Comparison of ENCODE assay signal across 40 cellular contexts in the genomic region with DNA sequence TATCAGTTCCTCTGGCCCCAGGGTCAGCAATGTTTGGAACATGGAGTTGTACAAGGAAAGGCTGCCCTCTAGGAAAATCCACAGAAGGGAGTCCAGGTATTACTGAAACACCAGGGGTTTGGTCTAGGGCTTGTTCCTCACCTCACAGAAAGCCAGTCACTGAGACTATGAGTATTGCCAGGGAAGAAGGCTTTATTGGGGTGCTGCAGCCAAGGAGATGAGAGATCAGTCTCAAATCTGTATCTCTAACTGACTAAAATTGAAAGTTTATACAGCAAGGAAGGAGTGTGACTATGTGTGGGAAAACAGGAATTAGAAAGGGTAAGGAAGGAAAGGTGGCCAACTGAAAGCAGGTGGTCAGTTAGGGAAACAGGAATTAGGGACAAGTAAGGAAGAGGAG.
"Had no signal": no experiment of that assay in that cellular context is flagged by ENCODE, and none has a peak within 500 bp of the region (broad histone marks: within the 10 kb centered on the region; RNA-seq: fewer than 3 reads in every experiment).

No MANE protein-coding gene starts in this region.

- FAIRE-seq: astrocyte, bronchial epithelial cell had no signal

- H3K4me1 ChIP-seq: adrenal gland, breast epithelium had no signal

- DNase-seq: activated effector memory CD4-positive, alpha-beta T cell treated with anti-CD3 and anti-CD28 coated beads, Interleukin-2, amount 50 U/mL, for 16 hours; activated effector memory CD4-positive, alpha-beta T cell treated with Interleukin-2 at 50 U/mL for 16 hours; activated gamma-delta T cell; activated gamma-delta T cell treated with Interleukin-2 at 50 U/mL for 16 hours; activated naive CD4-positive, alpha-beta T cell; activated naive CD4-positive, alpha-beta T cell treated with anti-CD3 and anti-CD28 coated beads for 36 hours; activated naive CD4-positive, alpha-beta T cell treated with anti-CD3 and anti-CD28 coated beads, Interleukin-2, amount 10 ng/mL, durations not matched to agents 7 days and 5 days; activated naive CD4-positive, alpha-beta T cell treated with anti-CD3 and anti-CD28 coated beads, Interleukin-2, amount 50 U/mL, for 16 hours; activated naive CD4-positive, alpha-beta T cell treated with Interleukin-2 at 50 U/mL for 16 hours; activated naive CD8-positive, alpha-beta T cell treated with anti-CD3 and anti-CD28 coated beads for 36 hours; activated naive CD8-positive, alpha-beta T cell treated with anti-CD3 and anti-CD28 coated beads, Interleukin-2, amount 10 ng/mL, durations not matched to agents 7 days and 5 days; activated naive CD8-positive, alpha-beta T cell treated with anti-CD3 and anti-CD28 coated beads, Interleukin-2, amount 50 U/mL, for 24 hours; activated T-cell treated with anti-CD3 and anti-CD28 coated beads, Interleukin-2, amount 50 U/mL, for 1 hour; activated T-cell treated with anti-CD3 and anti-CD28 coated beads, Interleukin-2, amount 50 U/mL, for 24 hours; activated T-cell treated with anti-CD3 and anti-CD28 coated beads, Interleukin-2, amount 50 U/mL, for 4 hours; activated T-cell treated with anti-CD3 and anti-CD28 coated beads, Interleukin-2, amount 50 U/mL, for 48 hours; activated T-cell treated with anti-CD3 and anti-CD28 coated beads, Interleukin-2, amount 50 U/mL, for 72 hours; adrenal gland; amniotic stem cell; amygdala; anterior cingulate cortex; aorta; body of pancreas; brain microvascular endothelial cell; caudate nucleus; central memory CD4-positive, alpha-beta T cell; cerebellar nuclear complex had no signal

- H3K9me3 ChIP-seq: adrenal gland, ascending aorta, body of pancreas had no signal

- H3K4me1 Mint-ChIP-seq: activated naive CD4-positive, alpha-beta T cell treated with anti-CD3 and anti-CD28 coated beads, Interleukin-2, amount 10 ng/mL, durations not matched to agents 7 days and 5 days; activated naive CD4-positive, alpha-beta T cell treated with anti-CD3 and anti-CD28 coated beads, Interleukin-2, amount 50 U/mL, for 24 hours; activated naive CD8-positive, alpha-beta T cell treated with anti-CD3 and anti-CD28 coated beads for 36 hours; activated naive CD8-positive, alpha-beta T cell treated with anti-CD3 and anti-CD28 coated beads, Interleukin-2, amount 10 ng/mL, durations not matched to agents 7 days and 5 days; activated naive CD8-positive, alpha-beta T cell treated with anti-CD3 and anti-CD28 coated beads, Interleukin-2, amount 50 U/mL, for 24 hours; activated T-helper 17 cell treated with anti-CD3 and anti-CD28 coated beads, Interleukin-2, amount 50 U/mL, for 72 hours; central memory CD8-positive, alpha-beta T cell had no signal

- ATAC-seq: activated naive CD4-positive, alpha-beta T cell treated with anti-CD3 and anti-CD28 coated beads, Interleukin-2, amount 50 U/mL, for 72 hours; activated naive CD8-positive, alpha-beta T cell treated with anti-CD3 and anti-CD28 coated beads, Interleukin-2, amount 50 U/mL, for 24 hours; activated T-cell treated with anti-CD3 and anti-CD28 coated beads, Interleukin-2, amount 50 U/mL, for 4 hours; activated T-cell treated with anti-CD3 and anti-CD28 coated beads, Interleukin-2, amount 50 U/mL, for 72 hours; activated T-helper 17 cell treated with anti-CD3 and anti-CD28 coated beads, Interleukin-2, amount 50 U/mL, for 72 hours; body of pancreas had no signal

- H3K4me3 ChIP-seq: adrenal gland, ascending aorta, body of pancreas, breast epithelium, cardiac muscle cell had no signal

- H3K36me3 ChIP-seq: adrenal gland, ascending aorta, brain microvascular endothelial cell, breast epithelium, cardiac muscle cell had no signal

- H3K27me3 Mint-ChIP-seq: activated naive CD4-positive, alpha-beta T cell treated with anti-CD3 and anti-CD28 coated beads, Interleukin-2, amount 10 ng/mL, durations not matched to agents 7 days and 5 days; activated naive CD8-positive, alpha-beta T cell; activated naive CD8-positive, alpha-beta T cell treated with anti-CD3 and anti-CD28 coated beads, Interleukin-2, amount 10 ng/mL, durations not matched to agents 7 days and 5 days; activated naive CD8-positive, alpha-beta T cell treated with anti-CD3 and anti-CD28 coated beads, Interleukin-2, amount 50 U/mL, for 24 hours; activated T-cell treated with anti-CD3 and anti-CD28 coated beads, Interleukin-2, amount 50 U/mL, for 24 hours; activated T-helper 17 cell treated with anti-CD3 and anti-CD28 coated beads, Interleukin-2, amount 50 U/mL, for 72 hours; brain had no signal

- H3K27ac ChIP-seq: adrenal gland, ascending aorta, body of pancreas, brain microvascular endothelial cell, breast epithelium, cardiac muscle cell had no signal

- H3K36me3 Mint-ChIP-seq: activated naive CD4-positive, alpha-beta T cell treated with anti-CD3 and anti-CD28 coated beads, Interleukin-2, amount 10 ng/mL, durations not matched to agents 7 days and 5 days; activated naive CD8-positive, alpha-beta T cell treated with anti-CD3 and anti-CD28 coated beads, Interleukin-2, amount 10 ng/mL, durations not matched to agents 7 days and 5 days had no signal

- H3K4me3 Mint-ChIP-seq: activated naive CD4-positive, alpha-beta T cell treated with anti-CD3 and anti-CD28 coated beads for 36 hours; activated naive CD4-positive, alpha-beta T cell treated with anti-CD3 and anti-CD28 coated beads, Interleukin-2, amount 10 ng/mL, durations not matched to agents 7 days and 5 days; activated naive CD4-positive, alpha-beta T cell treated with anti-CD3 and anti-CD28 coated beads, Interleukin-2, amount 50 U/mL, for 24 hours; activated naive CD8-positive, alpha-beta T cell; activated naive CD8-positive, alpha-beta T cell treated with anti-CD3 and anti-CD28 coated beads for 36 hours; activated naive CD8-positive, alpha-beta T cell treated with anti-CD3 and anti-CD28 coated beads, Interleukin-2, amount 10 ng/mL, durations not matched to agents 7 days and 5 days; activated naive CD8-positive, alpha-beta T cell treated with anti-CD3 and anti-CD28 coated beads, Interleukin-2, amount 50 U/mL, for 24 hours; activated T-cell treated with anti-CD3 and anti-CD28 coated beads, Interleukin-2, amount 50 U/mL, for 24 hours; activated T-cell treated with anti-CD3 and anti-CD28 coated beads, Interleukin-2, amount 50 U/mL, for 4 hours; activated T-cell treated with anti-CD3 and anti-CD28 coated beads, Interleukin-2, amount 50 U/mL, for 72 hours; activated T-helper 1 cell treated with anti-CD3 and anti-CD28 coated beads, Interleukin-12 subunit alpha, Interleukin-12 subunit beta, Interleukin-2, Interleukin-4 antibody, amounts not matched to agents 30 ng/mL and 10 ng/mL and 1 ng/mL, durations not matched to agents 14 hours and 24 hours and 36 hours; activated T-helper 17 cell treated with anti-CD3 and anti-CD28 coated beads, Interleukin-2, amount 50 U/mL, for 72 hours; brain; central memory CD8-positive, alpha-beta T cell had no signal

- H3K27ac Mint-ChIP-seq: activated naive CD4-positive, alpha-beta T cell treated with anti-CD3 and anti-CD28 coated beads for 36 hours; activated naive CD4-positive, alpha-beta T cell treated with anti-CD3 and anti-CD28 coated beads, Interleukin-2, amount 10 ng/mL, durations not matched to agents 7 days and 5 days; activated naive CD4-positive, alpha-beta T cell treated with anti-CD3 and anti-CD28 coated beads, Interleukin-2, amount 50 U/mL, for 24 hours; activated naive CD4-positive, alpha-beta T cell treated with anti-CD3 and anti-CD28 coated beads, Interleukin-2, amount 50 U/mL, for 72 hours; activated naive CD8-positive, alpha-beta T cell; activated naive CD8-positive, alpha-beta T cell treated with anti-CD3 and anti-CD28 coated beads for 36 hours; activated naive CD8-positive, alpha-beta T cell treated with anti-CD3 and anti-CD28 coated beads, Interleukin-2, amount 10 ng/mL, durations not matched to agents 7 days and 5 days; activated naive CD8-positive, alpha-beta T cell treated with anti-CD3 and anti-CD28 coated beads, Interleukin-2, amount 50 U/mL, for 24 hours; activated T-cell treated with anti-CD3 and anti-CD28 coated beads, Interleukin-2, amount 50 U/mL, for 24 hours; activated T-cell treated with anti-CD3 and anti-CD28 coated beads, Interleukin-2, amount 50 U/mL, for 72 hours; activated T-helper 1 cell treated with anti-CD3 and anti-CD28 coated beads, Interleukin-12 subunit alpha, Interleukin-12 subunit beta, Interleukin-2, Interleukin-4 antibody, amounts not matched to agents 30 ng/mL and 10 ng/mL and 1 ng/mL, durations not matched to agents 14 hours and 24 hours and 36 hours; activated T-helper 17 cell treated with anti-CD3 and anti-CD28 coated beads, Interleukin-2, amount 50 U/mL, for 72 hours; activated T-helper 2 cell treated with anti-CD3 and anti-CD28 coated beads, Interferon-gamma antibody, Interleukin-2, Interleukin-4, amounts not matched to agents 10 μg/mL and 5 μg/mL and 100 μg/mL, durations not matched to agents 14 hours and 24 hours and 36 hours; brain had no signal

- H3K27me3 ChIP-seq: adrenal gland, ascending aorta, body of pancreas, brain microvascular endothelial cell, breast epithelium, cardiac muscle cell had no signal
